ENCODE assay signal across 15 cellular contexts in genomic region chr19:49116544-49116943, GRCh38. TPM values are rescaled to one million over a fixed set of nuclear protein-coding genes. Genes with fewer than 3 reads are reported as not detected.
DNase-seq lines count a peak whose midpoint lies in the region; TF ChIP-seq lines count a peak whose summit lies in the region.
"Had no signal": no experiment of that assay in that cellular context is flagged by ENCODE, and none has a peak within 500 bp of the region (broad histone marks: within the 10 kb centered on the region; RNA-seq: fewer than 3 reads in every experiment).

No MANE protein-coding gene starts in this region.

- H3K27ac ChIP-seq in tibial nerve = no peak overlapping the region
- H3K27ac ChIP-seq: right lobe of liver had no signal

- H3K27ac Mint-ChIP-seq in activated naive CD4-positive, alpha-beta T cell treated with anti-CD3 and anti-CD28 coated beads, Interleukin-2, amount 50 U/mL, for 24 hours = no peak overlapping the region
- H3K27ac Mint-ChIP-seq in chondrocyte (ENCODE audit: unreplicated experiment) = peak overlapping the region; percentile 24

- no peaks in the 10 kb centered on the region for H3K27me3 ChIP-seq in tibial nerve
- H3K27me3 ChIP-seq: right lobe of liver had no signal

- H3K27me3 Mint-ChIP-seq in activated naive CD4-positive, alpha-beta T cell treated with anti-CD3 and anti-CD28 coated beads, Interleukin-2, amount 50 U/mL, for 24 hours = no peaks in the 10 kb centered on the region
- no peaks in the 10 kb centered on the region for H3K27me3 Mint-ChIP-seq in chondrocyte (ENCODE audit: low read depth)

- no peak for DNase-seq in activated naive CD4-positive, alpha-beta T cell (lab: John Stamatoyannopoulos, UW)
- DNase-seq in NOMO-1 treated with dmso at 0.1 percent for 144 hours (lab: John Stamatoyannopoulos, UW; ENCODE audit: unreplicated experiment) = peak; percentile 53
- no peak for DNase-seq in chondrocyte (ENCODE audit: low spot score)
- peak; percentile 38 to 67 for DNase-seq in tibial nerve (ENCODE audit: low spot score in 2 of 2)
- no peak for DNase-seq in SHP77 treated with DMSO at 0.1 percent for 48 hours (lab: John Stamatoyannopoulos, UW)
- DNase-seq in lower leg skin (ENCODE audit: low spot score in 2 of 2) = no peak
- no peak for DNase-seq in amygdala (lab: John Stamatoyannopoulos, UW)
- DNase-seq: activated CD4-positive, alpha-beta T cell treated with anti-CD3 and anti-CD28 coated beads, Interleukin-2, amount 50 U/mL, for 1 hour; mammary epithelial cell; NCI-H2107 had no signal

- TF ChIP-seq EP300 in tibial nerve (IDR thresholded peaks at IDR 0.05) = no peak

- H3K9me3 Mint-ChIP-seq in activated naive CD4-positive, alpha-beta T cell treated with anti-CD3 and anti-CD28 coated beads, Interleukin-2, amount 50 U/mL, for 24 hours = no peaks in the 10 kb centered on the region
- no peaks in the 10 kb centered on the region for H3K9me3 Mint-ChIP-seq in chondrocyte (ENCODE audit: low read depth)

- H3K4me1 Mint-ChIP-seq in activated naive CD4-positive, alpha-beta T cell treated with anti-CD3 and anti-CD28 coated beads, Interleukin-2, amount 50 U/mL, for 24 hours = peaks cover 49% of the 10 kb centered on the region
- peaks cover 37% of the 10 kb centered on the region for H3K4me1 Mint-ChIP-seq in chondrocyte (ENCODE audit: low read depth)

- H3K9me3 ChIP-seq in tibial nerve = no peaks in the 10 kb centered on the region
- H3K9me3 ChIP-seq: right lobe of liver, thoracic aorta had no signal

- no peak for TF ChIP-seq CTCF in chondrocyte (IDR thresholded peaks at IDR 0.05)
- TF ChIP-seq CTCF in tibial nerve (IDR thresholded peaks at IDR 0.05) = no peak
- TF ChIP-seq CTCF in lower leg skin (IDR thresholded peaks at IDR 0.05) = no peak

- no peak for TF ChIP-seq POLR2A in tibial nerve (IDR thresholded peaks at IDR 0.05)
- TF ChIP-seq POLR2A in lower leg skin (IDR thresholded peaks at IDR 0.05) = no peak

- H3K36me3 ChIP-seq in tibial nerve = peaks cover 0 to 3% (median 0%) of the 10 kb centered on the region in 3 donors
- H3K36me3 ChIP-seq: right lobe of liver, thoracic aorta had no signal

- H3K36me3 Mint-ChIP-seq in activated naive CD4-positive, alpha-beta T cell treated with anti-CD3 and anti-CD28 coated beads, Interleukin-2, amount 50 U/mL, for 24 hours = no peaks in the 10 kb centered on the region
- no peaks in the 10 kb centered on the region for H3K36me3 Mint-ChIP-seq in chondrocyte (ENCODE audit: low read depth)

- 53% methylated on average over 1 of the region's 1 CpG for WGBS in tibial nerve, 2 donors
- WGBS in lower leg skin, 2 donors = 58 to 75% methylated on average over 1 of the region's 1 CpG

- intact Hi-C loops in lower leg skin (cut with DNase I; ENCODE audit: low total_unique reads) = no loop called here

- H3K4me3 ChIP-seq in tibial nerve (no peak overlapping the region), lower leg skin (ENCODE audit: low read depth, poor library complexity, severe bottlenecking) (no peak overlapping the region)
- H3K4me3 ChIP-seq: right lobe of liver, thoracic aorta had no signal

- H3K4me1 ChIP-seq in tibial nerve = peaks cover 0 to 55% (median 26%) of the 10 kb centered on the region in 4 donors

- H3K4me3 Mint-ChIP-seq in activated naive CD4-positive, alpha-beta T cell treated with anti-CD3 and anti-CD28 coated beads, Interleukin-2, amount 50 U/mL, for 24 hours = peak overlapping the region; percentile 31
- peak overlapping the region; percentile 25 for H3K4me3 Mint-ChIP-seq in chondrocyte (ENCODE audit: unreplicated experiment)

RNA-seq across cellular contexts. Expression of gene LIN7B, which starts 2.4 kb away (rescaled TPM):
- total RNA-seq in chondrocyte (12.7 to 14.3 TPM (median 13.9 TPM) in 3 replicates), tibial nerve (10 to 100 TPM; 15.7 to 24.9 (median 19.6) TPM), lower leg skin (10 to 100 TPM; 53.9 to 62.5 (median 54.7) TPM)

RNA-seq across cellular contexts. Expression of gene C19orf73, which starts 2.4 kb away (rescaled TPM):
- 1.1 to 1.7 TPM (median 1.6 TPM) in 3 replicates for total RNA-seq in chondrocyte
- total RNA-seq in tibial nerve = 1 to 10 TPM in 3 of 4 donors, not detected in 1; 1.0 to 7.8 (median 5.0) TPM
- 10 to 100 TPM in 1 of 4 donors, 1 to 10 TPM in 3; 4.9 to 11.2 (median 8.9) TPM for total RNA-seq in lower leg skin
- total RNA-seq: endothelial cell of umbilical vein, thoracic aorta had no signal

RNA-seq across cellular contexts. Expression of gene PPFIA3, which starts 2.8 kb away (rescaled TPM):
- total RNA-seq in chondrocyte (12.7 to 14.4 TPM (median 13.9 TPM) in 3 replicates), tibial nerve (1 to 10 TPM; 1.8 to 6.7 (median 3.5) TPM), lower leg skin (10 to 100 TPM; 52.3 to 78.1 (median 64.4) TPM)

RNA-seq across cellular contexts. Expression of gene SNRNP70, which starts 31.3 kb away (rescaled TPM):
- 151 to 218 TPM (median 163 TPM) in 3 replicates for total RNA-seq in chondrocyte
- total RNA-seq in tibial nerve = 100 to 1,000 TPM; 286 to 444 (median 400) TPM
- total RNA-seq in lower leg skin = 100 to 1,000 TPM; 172 to 375 (median 285) TPM

RNA-seq across cellular contexts. Expression of gene HRC, which starts 38.7 kb away (rescaled TPM):
- total RNA-seq in chondrocyte (not detected in 3 replicates), tibial nerve (1 to 10 TPM in 3 of 4 donors, under 1 TPM in 1; 0.60 to 4.3 (median 2.6) TPM), lower leg skin (1 to 10 TPM; 1.1 to 4.0 (median 1.2) TPM)
- total RNA-seq: endothelial cell of umbilical vein, H4, mammary epithelial cell had no signal

Comparison
In these comparisons a context has a peak if more than half of its experiments do, and no peak if none do; other contexts are left out.
1. DNase-seq: peak in NOMO-1 treated with dmso at 0.1 percent for 144 hours (single experiment) and tibial nerve (2 of 2); none in activated naive CD4-positive, alpha-beta T cell (0 of 4), chondrocyte (single experiment), SHP77 treated with DMSO at 0.1 percent for 48 hours (single experiment), lower leg skin (0 of 2) and amygdala (0 of 56).